Comparison of ENCODE assay signal across 18 cellular contexts in the genomic region with DNA sequence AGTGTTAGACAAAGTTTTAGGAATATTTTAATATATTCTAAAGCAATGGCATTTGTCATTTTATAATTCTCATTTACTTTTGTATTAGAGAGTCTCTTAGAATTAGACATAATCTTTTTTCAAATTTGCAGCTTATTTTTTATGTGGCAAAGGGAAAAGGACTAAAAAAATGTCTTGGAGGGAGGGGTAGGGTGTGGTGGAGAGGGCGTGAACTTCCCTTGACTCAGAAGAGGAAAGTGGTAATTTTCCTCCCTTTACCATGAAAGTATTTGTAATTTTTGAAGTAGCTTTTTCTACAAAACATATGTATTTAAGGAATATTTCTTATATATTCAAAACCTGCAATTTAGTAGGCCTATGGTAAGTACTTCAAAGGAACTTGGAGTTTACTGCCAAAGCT.
"Had no signal": no experiment of that assay in that cellular context is flagged by ENCODE, and none has a peak within 500 bp of the region (broad histone marks: within the 10 kb centered on the region; RNA-seq: fewer than 3 reads in every experiment).

No MANE protein-coding gene starts in this region.

- H3K9ac ChIP-seq: neural progenitor cell had no signal

- H3K9me3 ChIP-seq: ascending aorta, breast epithelium, ovary, right lobe of liver had no signal

- DNase-seq: activated CD4-positive, alpha-beta T cell treated with anti-CD3 and anti-CD28 coated beads for 36 hours; activated naive CD4-positive, alpha-beta T cell treated with anti-CD3 and anti-CD28 coated beads, Interleukin-2, amount 10 ng/mL, durations not matched to agents 7 days and 5 days; islet precursor cell; midbrain; ovary; right lobe of liver; stimulated activated CD4-positive, alpha-beta T cell treated with anti-CD3 and anti-CD28 coated beads, Interleukin-4, amount 100 ng/mL, for 4 hours; stimulated activated CD8-positive, alpha-beta memory T cell treated with anti-CD3 and anti-CD28 coated beads, Interleukin-4, amount 100 ng/mL, for 48 hours; stimulated activated naive CD4-positive, alpha-beta T cell treated with Interleukin-2 at 50 U/mL for 16 hours; substantia nigra; trophoblast cell had no signal

- H3K4me2 ChIP-seq: neural progenitor cell, smooth muscle cell had no signal

- H3K4me3 ChIP-seq: ascending aorta, breast epithelium, neural progenitor cell, ovary, right lobe of liver, smooth muscle cell had no signal

- H3K36me3 ChIP-seq: ascending aorta, breast epithelium, neural progenitor cell, ovary, right lobe of liver had no signal

- H2AFZ ChIP-seq: neural progenitor cell had no signal

- H3K27me3 ChIP-seq: ascending aorta, breast epithelium, neural progenitor cell, ovary, right lobe of liver had no signal

- H3K4me1 ChIP-seq: ascending aorta, breast epithelium, neural progenitor cell, right lobe of liver had no signal

- FAIRE-seq: endometrium had no signal

- ATAC-seq: activated CD4-positive, alpha-beta T cell treated with anti-CD3 and anti-CD28 coated beads for 36 hours; esophagus mucosa; left lobe of liver; right lobe of liver had no signal
